In the genomic region with DNA sequence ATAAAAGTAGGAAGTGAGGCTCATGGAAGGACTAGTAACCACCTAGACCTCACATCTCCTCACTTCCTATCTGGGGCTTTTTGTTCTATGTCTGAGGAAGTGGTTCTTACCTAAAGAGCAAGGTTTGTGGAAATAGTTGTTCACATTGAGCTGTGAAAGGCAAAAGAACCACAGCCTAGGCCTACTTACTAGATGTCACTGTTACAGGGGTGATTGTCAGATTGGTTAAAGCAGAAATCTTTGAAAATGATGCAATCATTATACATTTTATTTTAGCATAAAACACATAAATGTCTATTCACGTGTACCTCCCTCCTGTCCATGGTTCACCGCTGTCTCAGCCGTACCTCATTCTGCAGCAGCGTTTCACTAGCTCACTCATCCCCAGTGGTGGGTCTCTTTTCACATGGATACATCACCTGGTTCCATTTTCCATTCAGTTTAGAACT, we compare ENCODE assay signal across 8 cellular contexts.
DNase-seq lines count a peak whose midpoint lies in the region; ATAC-seq lines count a peak whose summit lies in the region.

No MANE protein-coding gene starts in this region.

- ATAC-seq in GM19372 (IDR thresholded peaks at IDR 0.05; ENCODE audit: low read depth, unreplicated experiment) (peak; percentile 64), HG03521 (IDR thresholded peaks at IDR 0.05; ENCODE audit: unreplicated experiment) (peak; percentile 48)

- peak; percentile 41 for DNase-seq in activated CD8-positive, alpha-beta memory T cell treated with anti-CD3 and anti-CD28 coated beads, Interleukin-2, amount 50 U/mL, for 4 hours
- peak; percentile 32 for DNase-seq in stimulated activated CD4-positive, alpha-beta T cell treated with anti-CD3 and anti-CD28 coated beads, Interleukin-2, amount 100 ng/mL, for 4 hours (ENCODE audit: low read depth)
- DNase-seq in amniotic stem cell (lab: John Stamatoyannopoulos, UW) (no peak), HK-2 (ENCODE audit: unreplicated experiment) (no peak), hypothalamus (lab: John Stamatoyannopoulos, UW) (no peak), DMS79 treated with DMSO at 0.1 percent for 48 hours (lab: John Stamatoyannopoulos, UW) (no peak)

Comparison
In these comparisons a context has a peak if more than half of its experiments do, and no peak if none do; other contexts are left out.
1. DNase-seq: peak in activated CD8-positive, alpha-beta memory T cell treated with anti-CD3 and anti-CD28 coated beads, Interleukin-2, amount 50 U/mL, for 4 hours (single experiment) and stimulated activated CD4-positive, alpha-beta T cell treated with anti-CD3 and anti-CD28 coated beads, Interleukin-2, amount 100 ng/mL, for 4 hours (single experiment); none in amniotic stem cell (single experiment), HK-2 (single experiment), hypothalamus (0 of 51) and DMS79 treated with DMSO at 0.1 percent for 48 hours (single experiment).